ENCODE assay signal across 23 cellular contexts in genomic region chr11:133146697-133147306, GRCh38.
"Had no signal": no experiment of that assay in that cellular context is flagged by ENCODE, and none has a peak within 500 bp of the region (broad histone marks: within the 10 kb centered on the region; RNA-seq: fewer than 3 reads in every experiment).

No MANE protein-coding gene starts in this region.

- ATAC-seq: HepG2, Panc1, PC-3 had no signal

- H3K36me3 ChIP-seq: MG63 had no signal

- H3K27ac ChIP-seq: RWPE1 had no signal

- H3K4me2 ChIP-seq: SK-N-SH had no signal

- H3K9me3 ChIP-seq: MG63, SK-N-SH had no signal

- H3K4me3 ChIP-seq: MG63 had no signal

- DNase-seq: IMR-90; Karpas-422; KG1; MG63; NCI-H1092; NCI-H1105 treated with DMSO at 0.1 percent for 48 hours; NCI-H1417 treated with DMSO at 0.1 percent for 48 hours; NCI-H146; NCI-H1694 treated with DMSO at 0.1 percent for 48 hours; NCI-H1930; NCI-H2081; NCI-H2107; NCI-H2227 treated with DMSO at 0.1 percent for 48 hours; NCI-H524; NCI-H526 treated with DMSO at 0.1 percent for 48 hours; NCI-H748 treated with DMSO at 0.1 percent for 48 hours; NK-92 treated with Interleukin-12 subunit alpha and Interleukin-12 subunit beta, amount 100 ng/mL, for 24 hours; PC-3; SHP77; SK-N-SH had no signal

- H3K9ac ChIP-seq: SK-N-SH had no signal
